ENCODE assay signal across 19 cellular contexts in genomic region chr11:114359342-114359741, GRCh38. TPM values are rescaled to one million over a fixed set of nuclear protein-coding genes. Genes with fewer than 3 reads are reported as not detected.
DNase-seq lines count a peak whose midpoint lies in the region; ATAC-seq, FAIRE-seq and TF ChIP-seq lines count a peak whose summit lies in the region.
"Had no signal": no experiment of that assay in that cellular context is flagged by ENCODE, and none has a peak within 500 bp of the region (broad histone marks: within the 10 kb centered on the region; RNA-seq: fewer than 3 reads in every experiment).

No MANE protein-coding gene starts in this region.

- no peaks in the 10 kb centered on the region for H3K27me3 ChIP-seq in mammary epithelial cell (ENCODE audit: insufficient read depth, low read length)
- H3K27me3 ChIP-seq in breast epithelium = no peaks in the 10 kb centered on the region
- no peaks in the 10 kb centered on the region for H3K27me3 ChIP-seq in bronchial epithelial cell (ENCODE audit: control insufficient read depth, insufficient read depth, low read length)
- no peaks in the 10 kb centered on the region for H3K27me3 ChIP-seq in heart right ventricle

- H3K9me3 ChIP-seq in mammary epithelial cell (replicated peaks; ENCODE audit: insufficient read depth, low read length) (no peaks in the 10 kb centered on the region), breast epithelium (no peaks in the 10 kb centered on the region), heart right ventricle (peaks cover 0 to 10% (median 0%) of the 10 kb centered on the region in 11 donors)
- H3K9me3 ChIP-seq: Caco-2 had no signal

- H3K27ac ChIP-seq in mammary epithelial cell (ENCODE audit: insufficient read depth, low read depth, low read length) (peak overlapping the region; percentile 47), breast epithelium (no peak overlapping the region), heart right ventricle (no peak overlapping the region)
- H3K27ac ChIP-seq: HL-60 had no signal

- ATAC-seq in heart right ventricle (no peak), GM18498 (IDR thresholded peaks at IDR 0.05; ENCODE audit: unreplicated experiment) (no peak)
- ATAC-seq: K562 had no signal

- no TSS peak for BruUV-seq in mammary epithelial cell (replicated peaks; lab: Mats Ljungman, UMichigan)

- CTCF ChIA-PET in mammary epithelial cell (lab: Charles Lee; ENCODE audit: low non-redundant PET) = interaction anchor here (1.0 kb wide), 1 partner anchor 37 kb away, joined by 5 read pairs; no protein-coding TSS in a partner anchor

- no peak for FAIRE-seq in bronchial epithelial cell (lab: Jason Lieb, UNC)
- FAIRE-seq: H1, K562 had no signal

- no peak overlapping the region for H3K9ac ChIP-seq in mammary epithelial cell (ENCODE audit: insufficient read depth, low read length)

- H3K4me2 ChIP-seq in mammary epithelial cell (ENCODE audit: insufficient read depth, low read depth, low read length) = peak overlapping the region; percentile 28

- dilution Hi-C loops in mammary epithelial cell (cut with HindIII; ENCODE audit: low sequenced_read_pairs) = no loop called here

- H3K4me1 ChIP-seq in mammary epithelial cell (ENCODE audit: insufficient read depth, low read length) = peaks cover 10% of the 10 kb centered on the region
- no peaks in the 10 kb centered on the region for H3K4me1 ChIP-seq in breast epithelium
- H3K4me1 ChIP-seq in heart right ventricle = no peaks in the 10 kb centered on the region
- H3K4me1 ChIP-seq: Caco-2 had no signal

- no peak for TF ChIP-seq CTCF in mammary epithelial cell (conservative IDR thresholded peaks at IDR 0.05 in 1 of 2, IDR thresholded peaks at IDR 0.05 in 1 of 2; ENCODE audit: extremely low read depth in 1 of 2, insufficient read depth in 1 of 2, low read depth in 1 of 2, low read length in 2 of 2)
- no peak for TF ChIP-seq CTCF in breast epithelium (IDR thresholded peaks at IDR 0.05)
- TF ChIP-seq CTCF in bronchial epithelial cell (IDR thresholded peaks at IDR 0.05; ENCODE audit: insufficient read depth, low read length, severe bottlenecking) = no peak
- no peak for TF ChIP-seq CTCF in fibroblast of the aortic adventitia (IDR thresholded peaks at IDR 0.05; ENCODE audit: insufficient read depth, low read length)
- TF ChIP-seq CTCF in heart right ventricle (IDR thresholded peaks at IDR 0.05) = no peak

- H3K36me3 ChIP-seq in mammary epithelial cell (ENCODE audit: insufficient read depth, low read length) = no peaks in the 10 kb centered on the region
- H3K36me3 ChIP-seq in breast epithelium = no peaks in the 10 kb centered on the region
- H3K36me3 ChIP-seq in bronchial epithelial cell (ENCODE audit: control insufficient read depth, insufficient read depth, low read length) = no peaks in the 10 kb centered on the region
- no peaks in the 10 kb centered on the region for H3K36me3 ChIP-seq in heart right ventricle

- no peak for TF ChIP-seq POLR2A in breast epithelium (IDR thresholded peaks at IDR 0.05)

- H4K20me1 ChIP-seq in mammary epithelial cell (ENCODE audit: insufficient read depth, low read length) = no peaks in the 10 kb centered on the region

- H3K4me3 ChIP-seq in mammary epithelial cell (replicated peaks in 1 of 3; ENCODE audit: insufficient read depth in 1 of 3, low read depth in 2 of 3, low read length in 3 of 3) (no peak overlapping the region), breast epithelium (no peak overlapping the region), bronchial epithelial cell (ENCODE audit: low read depth, low read length) (no peak overlapping the region), fibroblast of the aortic adventitia (ENCODE audit: low read depth, low read length) (no peak overlapping the region), heart right ventricle (no peak overlapping the region)
- H3K4me3 ChIP-seq: K562 had no signal

- DNase-seq in mammary epithelial cell = no peak
- DNase-seq in breast epithelium (ENCODE audit: low spot score in 2 of 2) = no peak
- peak; percentile 71 for DNase-seq in bronchial epithelial cell (ENCODE audit: low read depth)
- DNase-seq in fibroblast of the aortic adventitia (ENCODE audit: low read depth) = peak; percentile 22
- no peak for DNase-seq in heart right ventricle
- DNase-seq in central memory CD4-positive, alpha-beta T cell = no peak
- DNase-seq in MV-4-11 (lab: John Stamatoyannopoulos, UW) = no peak
- DNase-seq: 8988T; Caco-2; GDM1; NCI-H1048; NCI-H2107; NCI-H345; NCI-H526 treated with DMSO at 0.1 percent for 48 hours; NK-92 treated with Interleukin-12 subunit alpha and Interleukin-12 subunit beta, amount 100 ng/mL, for 24 hours had no signal

- no peaks in the 10 kb centered on the region for H3K79me2 ChIP-seq in mammary epithelial cell (ENCODE audit: insufficient read depth, low read length)

- in situ Hi-C loops in mammary epithelial cell (cut with MboI; ENCODE audit: low sequenced_read_pairs in 2 of 2) = loop anchor here in 1 of 2 donors (25.0 kb wide), 1 partner anchor 103 kb away; no protein-coding TSS in a partner anchor

- intact Hi-C loops in mammary epithelial cell (cut with micrococcal nuclease) = no loop called here
- intact Hi-C loops in breast epithelium (cut with DNase I; ENCODE audit: low total_unique reads) = no loop called here
- intact Hi-C loops in heart right ventricle (cut with DNase I) = loop anchor here in 1 of 10 donors (5.0 kb wide), 1 partner anchor 38 kb away; no protein-coding TSS in a partner anchor

- peak overlapping the region; percentile 13 for H2AFZ ChIP-seq in mammary epithelial cell (ENCODE audit: low read depth, low read length)

RNA-seq across cellular contexts. Expression of gene C11orf71, which starts 41.0 kb away (rescaled TPM):
- total RNA-seq in mammary epithelial cell = 1 to 10 TPM; 1.2 to 2.0 TPM
- polyA plus RNA-seq in mammary epithelial cell = 1.5 TPM
- polyA minus RNA-seq in mammary epithelial cell = 4.6 TPM
- total RNA-seq in breast epithelium = 10 to 100 TPM in 2 of 3 donors, 1 to 10 TPM in 1; 7.9 to 13.2 (median 10.2) TPM
- 2.1 and 3.5 TPM in 2 replicates for total RNA-seq in bronchial epithelial cell
- 2.5 and 4.2 TPM in 2 replicates for total RNA-seq in fibroblast of the aortic adventitia (ENCODE audit: low replicate concordance)
- total RNA-seq in heart right ventricle = 10 to 100 TPM in 7 of 10 donors, 1 to 10 TPM in 3; 7.1 to 14.4 (median 10.9) TPM
- polyA plus RNA-seq in heart right ventricle = 10 to 100 TPM in 1 of 2 donors, 1 to 10 TPM in 1; 3.7 to 10.5 TPM

RNA-seq across cellular contexts. Expression of gene RBM7, which starts 41.1 kb away (rescaled TPM):
- total RNA-seq in mammary epithelial cell (10 to 100 TPM; 37.5 to 42.8 TPM), breast epithelium (10 to 100 TPM; 14.7 to 29.7 (median 25.2) TPM), bronchial epithelial cell (36.4 and 37.9 TPM in 2 replicates), fibroblast of the aortic adventitia (ENCODE audit: low replicate concordance) (5.6 and 45.6 TPM in 2 replicates), heart right ventricle (10 to 100 TPM; 16.8 to 29.3 (median 21.3) TPM)
- polyA plus RNA-seq in mammary epithelial cell (20.3 TPM), heart right ventricle (1 to 10 TPM; 3.9 to 7.9 TPM)
- 4.3 TPM for polyA minus RNA-seq in mammary epithelial cell

Comparison
In these comparisons a context has a peak if more than half of its experiments do, and no peak if none do; other contexts are left out.
1. DNase-seq: peak in bronchial epithelial cell (single experiment) and fibroblast of the aortic adventitia (single experiment); none in mammary epithelial cell (single experiment), breast epithelium (0 of 2), heart right ventricle (0 of 2), central memory CD4-positive, alpha-beta T cell (single experiment) and MV-4-11 (single experiment).